In the genomic region with DNA sequence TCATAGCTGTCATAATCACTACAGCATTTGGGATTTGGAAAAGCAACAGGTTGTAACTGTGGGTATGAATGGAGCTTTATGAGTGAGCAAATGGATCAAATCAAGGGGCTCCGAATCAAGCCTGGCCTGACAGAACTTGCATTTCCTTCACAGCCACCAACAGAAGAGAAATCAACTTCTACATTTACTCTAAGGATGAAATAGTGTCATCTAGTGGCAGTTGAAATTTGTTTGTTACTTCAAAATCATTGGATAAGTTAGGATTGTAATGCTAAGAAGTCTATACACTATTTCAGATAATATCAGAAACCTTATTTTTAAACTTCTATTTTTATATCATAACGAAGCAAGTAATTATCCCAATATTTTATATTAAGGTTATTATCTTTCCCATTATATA, we compare ENCODE assay signal across 15 cellular contexts. TPM values are rescaled to one million over a fixed set of nuclear protein-coding genes. Genes with fewer than 3 reads are reported as not detected.
DNase-seq lines count a peak whose midpoint lies in the region; ATAC-seq, FAIRE-seq and TF ChIP-seq lines count a peak whose summit lies in the region.
"Had no signal": no experiment of that assay in that cellular context is flagged by ENCODE, and none has a peak within 500 bp of the region (broad histone marks: within the 10 kb centered on the region; RNA-seq: fewer than 3 reads in every experiment).

No MANE protein-coding gene starts in this region.

- CTCF ChIA-PET in SK-N-SH (lab: Yijun Ruan, JAX), result interaction anchor here (0.7 to 2.5 kb wide), 5 partner anchors 9 to 285 kb away, joined by 3 to 11 read pairs (median 4); no protein-coding TSS in a partner anchor

- H2AFZ ChIP-seq in SK-N-SH (ENCODE audit: low read depth), result no peak overlapping the region
- H2AFZ ChIP-seq: GM23248 had no signal

- no peaks in the 10 kb centered on the region for H3F3A ChIP-seq in SK-N-SH (replicated peaks; ENCODE audit: insufficient read depth)

- TF ChIP-seq POLR2A in GM12891 (IDR thresholded peaks at IDR 0.05; ENCODE audit: low read depth, low read length), result no peak
- TF ChIP-seq POLR2A in ovary (IDR thresholded peaks at IDR 0.05), result no peak

- H3K9me2 ChIP-seq in SK-N-SH, result no peaks in the 10 kb centered on the region; the same call in 1 of the 2 replicates

- no peaks in the 10 kb centered on the region for H3K4me1 Mint-ChIP-seq in effector memory CD8-positive, alpha-beta T cell (ENCODE audit: low read depth in 2 of 2)
- H3K4me1 Mint-ChIP-seq: activated CD4-positive, alpha-beta T cell treated with anti-CD3 and anti-CD28 coated beads for 36 hours had no signal

- 14% methylated on average over 2 of the region's 2 CpGs for WGBS in SK-N-SH (ENCODE audit: low lambda C conversion rate)
- WGBS in ovary, 3 donors, result 27 to 45% (median 36%) methylated on average over 2 of the region's 2 CpGs

- FAIRE-seq in GM12891 (lab: Jason Lieb, UNC), result peak; percentile 59

- DNase-seq in ACHN (peak; percentile 13), GM12891 (ENCODE audit: insufficient read length, low spot score) (no peak), SK-N-SH (no peak), kidney epithelial cell (ENCODE audit: low read depth) (no peak), UCSD-AML1 (lab: John Stamatoyannopoulos, UW; ENCODE audit: unreplicated experiment) (no peak), ovary (no peak)
- no peak for DNase-seq in effector memory CD8-positive, alpha-beta T cell
- DNase-seq: activated CD4-positive, alpha-beta T cell treated with anti-CD3 and anti-CD28 coated beads for 36 hours; activated naive CD4-positive, alpha-beta T cell; colonic mucosa; GM23248; naive thymus-derived CD8-positive, alpha-beta T cell; NCI-H1048; stimulated activated naive CD4-positive, alpha-beta T cell treated with Interleukin-2 at 50 U/mL for 16 hours had no signal

- in situ Hi-C loops in ACHN (cut with HindIII; ENCODE audit: low pct_ligation_motif_present, low pct_unique_long_range_greater_than_20kb, low sequenced_read_pairs), result no loop called here

- H3K36me3 Mint-ChIP-seq in effector memory CD8-positive, alpha-beta T cell (ENCODE audit: insufficient read depth), result no peaks in the 10 kb centered on the region
- H3K36me3 Mint-ChIP-seq: naive thymus-derived CD8-positive, alpha-beta T cell had no signal

- H3K79me2 ChIP-seq in SK-N-SH (ENCODE audit: insufficient read depth), result no peaks in the 10 kb centered on the region

- no peaks in the 10 kb centered on the region for H4K20me1 ChIP-seq in SK-N-SH (ENCODE audit: insufficient read depth)

- H3K36me3 ChIP-seq in SK-N-SH (replicated peaks in 1 of 2; ENCODE audit: control insufficient read depth in 1 of 2, insufficient read depth in 2 of 2, low read length in 1 of 2) (no peaks in the 10 kb centered on the region), kidney epithelial cell (ENCODE audit: control insufficient read depth, insufficient read depth, low read length) (no peaks in the 10 kb centered on the region), ovary (no peaks in the 10 kb centered on the region)
- H3K36me3 ChIP-seq: colonic mucosa had no signal

- no peak overlapping the region for H3K4me2 ChIP-seq in SK-N-SH

- ATAC-seq in HG03571 (IDR thresholded peaks at IDR 0.05; ENCODE audit: unreplicated experiment), result no peak
- no peak for ATAC-seq in effector memory CD8-positive, alpha-beta T cell (replicated peaks)
- ATAC-seq: activated CD4-positive, alpha-beta T cell treated with anti-CD3 and anti-CD28 coated beads for 36 hours; naive thymus-derived CD8-positive, alpha-beta T cell had no signal

- H3K27ac ChIP-seq in SK-N-SH (ENCODE audit: low read depth in 2 of 2, low read length in 1 of 2) (no peak overlapping the region), ovary (no peak overlapping the region)
- H3K27ac ChIP-seq: colonic mucosa, GM23248 had no signal

- H3K4me1 ChIP-seq in SK-N-SH (ENCODE audit: control insufficient read depth in 1 of 2, insufficient read depth in 2 of 2, low read depth in 1 of 2, low read length in 1 of 2), result no peaks in the 10 kb centered on the region
- H3K4me1 ChIP-seq in ovary (ENCODE audit: insufficient read depth), result no peaks in the 10 kb centered on the region
- H3K4me1 ChIP-seq: colonic mucosa had no signal

- TF ChIP-seq CTCF in SK-N-SH (IDR thresholded peaks at IDR 0.05), result peak; percentile 32
- peak; percentile 31 for TF ChIP-seq CTCF in kidney epithelial cell (IDR thresholded peaks at IDR 0.05; ENCODE audit: insufficient read depth, low read length, poor library complexity, severe bottlenecking)
- no peak for TF ChIP-seq CTCF in ovary (IDR thresholded peaks at IDR 0.05)

- POLR2A ChIA-PET in SK-N-SH (lab: Yijun Ruan, JAX), result no interaction called here

- intact Hi-C loops in ovary (cut with DNase I), result no loop called here

- no peaks in the 10 kb centered on the region for H3K9me3 Mint-ChIP-seq in effector memory CD8-positive, alpha-beta T cell
- H3K9me3 Mint-ChIP-seq: naive thymus-derived CD8-positive, alpha-beta T cell had no signal

- no peaks in the 10 kb centered on the region for H3K27me3 Mint-ChIP-seq in effector memory CD8-positive, alpha-beta T cell

- H3K9ac ChIP-seq in SK-N-SH, result no peak overlapping the region
- H3K9ac ChIP-seq: GM23248 had no signal

- H3K9me3 ChIP-seq in SK-N-SH (no peaks in the 10 kb centered on the region), ovary (no peaks in the 10 kb centered on the region)
- H3K9me3 ChIP-seq: colonic mucosa had no signal

- H3K27me3 ChIP-seq in SK-N-SH (ENCODE audit: insufficient read depth), result no peaks in the 10 kb centered on the region
- no peaks in the 10 kb centered on the region for H3K27me3 ChIP-seq in kidney epithelial cell (ENCODE audit: control insufficient read depth, insufficient read depth, low read length)
- H3K27me3 ChIP-seq in ovary, result no peaks in the 10 kb centered on the region
- H3K27me3 ChIP-seq: colonic mucosa had no signal

- no peak overlapping the region for H3K4me3 ChIP-seq in SK-N-SH (ENCODE audit: low read depth in 2 of 2, low read length in 1 of 2)
- H3K4me3 ChIP-seq in kidney epithelial cell (ENCODE audit: low read depth, low read length), result no peak overlapping the region
- H3K4me3 ChIP-seq in ovary, result no peak overlapping the region
- H3K4me3 ChIP-seq: colonic mucosa, GM23248 had no signal

- no peak overlapping the region for H3K27ac Mint-ChIP-seq in effector memory CD8-positive, alpha-beta T cell
- H3K27ac Mint-ChIP-seq: activated CD4-positive, alpha-beta T cell treated with anti-CD3 and anti-CD28 coated beads for 36 hours had no signal

- no peak overlapping the region for H3K4me3 Mint-ChIP-seq in effector memory CD8-positive, alpha-beta T cell
- H3K4me3 Mint-ChIP-seq: activated CD4-positive, alpha-beta T cell treated with anti-CD3 and anti-CD28 coated beads for 36 hours; naive thymus-derived CD8-positive, alpha-beta T cell had no signal

- TF ChIP-seq RAD21 in SK-N-SH (IDR thresholded peaks at IDR 0.05; ENCODE audit: low read length), result no peak; the same call in 1 of the 2 replicates

- no peak for TF ChIP-seq EP300 in SK-N-SH (IDR thresholded peaks at IDR 0.05; ENCODE audit: borderline replicate concordance in 1 of 2, low read depth in 1 of 2, low read length in 1 of 2)
- TF ChIP-seq EP300 in ovary (IDR thresholded peaks at IDR 0.05), result no peak

TF ChIP-seq in GM12891, 5 proteins besides CTCF, POLR2A, EP300 and RAD21:
- no peak for TF ChIP-seq SPI1 (IDR thresholded peaks at IDR 0.05; ENCODE audit: low read depth, low read length)
- no peak for TF ChIP-seq PAX5 (IDR thresholded peaks at IDR 0.05; ENCODE audit: insufficient read depth, low read length, severe bottlenecking)
- TF ChIP-seq POU2F2 (IDR thresholded peaks at IDR 0.05; ENCODE audit: low read depth, low read length), result no peak

TF ChIP-seq in SK-N-SH, 30 proteins besides CTCF, POLR2A, EP300 and RAD21:
- TF ChIP-seq SMC3 (IDR thresholded peaks at IDR 0.05; ENCODE audit: low read depth, low read length) (peak; percentile 16; the same call in 1 of the 2 replicates), RCOR1 (IDR thresholded peaks at IDR 0.05; ENCODE audit: low read length) (no peak)

RNA-seq across cellular contexts. Expression of a gene that starts 10.7 kb away (rescaled TPM):
- polyA plus RNA-seq in GM12891 (2012; ENCODE audit: low read depth, missing spikeins), result 0.53 TPM
- polyA plus RNA-seq in SK-N-SH (2012; rRNA removed), result 0.72 and 1.1 TPM in 2 replicates
- polyA plus RNA-seq in SK-N-SH (2012; cell fraction: cytosol; rRNA removed), result 1.0 and 1.1 TPM in 2 replicates
- 1.4 and 3.2 TPM in 2 replicates for polyA plus RNA-seq in SK-N-SH (2012; cell fraction: nucleus; rRNA removed)
- total RNA-seq in kidney epithelial cell, result 2.9 and 3.7 TPM in 2 replicates
- total RNA-seq in ovary, result 1 to 10 TPM; 1.6 to 4.9 (median 2.3) TPM
- 1 to 10 TPM in 1 of 2 donors, under 1 TPM in 1; 0.73 to 1.5 TPM for polyA plus RNA-seq in ovary

Comparison
In these comparisons a context has a peak if more than half of its experiments do, and no peak if none do; other contexts are left out.
1. CTCF ChIP-seq: peak in SK-N-SH (single experiment) and kidney epithelial cell (single experiment); none in ovary (0 of 3).